Comparison of ENCODE assay signal across 8 cellular contexts in the genomic region with DNA sequence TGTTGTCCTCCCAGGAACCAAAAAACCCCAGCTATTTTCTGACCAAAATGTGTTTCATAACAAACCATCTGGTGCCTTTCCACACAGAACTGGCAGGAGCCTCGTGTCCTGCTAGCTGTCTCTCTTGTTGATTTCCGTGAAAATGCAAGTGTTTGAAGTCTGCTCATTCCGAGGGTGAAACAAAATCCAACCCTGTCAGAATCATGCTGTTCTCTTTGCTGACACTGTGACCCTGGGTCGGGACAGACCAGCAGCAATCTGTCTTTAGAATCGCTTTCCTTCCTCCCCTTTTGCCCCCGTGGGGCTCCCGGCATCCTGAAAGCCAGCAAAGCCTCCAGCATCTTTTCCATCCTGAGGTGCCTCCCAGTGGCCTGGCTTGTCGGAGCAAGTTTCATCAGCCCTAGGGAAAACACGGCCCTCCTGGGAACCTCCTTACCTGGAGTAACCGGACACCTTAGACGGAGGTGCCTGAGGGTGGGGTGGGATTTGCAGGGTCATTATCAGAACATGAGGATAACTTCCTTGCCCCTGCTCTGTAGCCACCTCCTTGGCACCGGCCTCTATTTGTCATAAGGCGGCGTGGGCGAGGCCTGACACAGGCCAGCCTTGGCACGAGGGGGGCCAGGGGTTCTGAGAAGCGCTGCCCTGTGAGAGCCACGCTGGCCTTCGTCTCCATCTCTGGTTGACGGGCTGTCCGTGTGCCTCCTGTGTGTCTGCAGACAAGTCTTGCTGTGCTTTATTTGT. TPM values are rescaled to one million over a fixed set of nuclear protein-coding genes. Genes with fewer than 3 reads are reported as not detected.
DNase-seq lines count a peak whose midpoint lies in the region; ATAC-seq and TF ChIP-seq lines count a peak whose summit lies in the region.

No MANE protein-coding gene starts in this region.

- no peak for TF ChIP-seq POLR2A in uterus (IDR thresholded peaks at IDR 0.05)

- H3K9me3 ChIP-seq in HUES6 (ENCODE audit: control insufficient read depth, insufficient read depth, low read depth, low read length) (no peaks in the 10 kb centered on the region), uterus (no peaks in the 10 kb centered on the region)

- no peaks in the 10 kb centered on the region for H3K27me3 ChIP-seq in HUES6 (ENCODE audit: control insufficient read depth, insufficient read depth, low read length)
- H3K27me3 ChIP-seq in layer of hippocampus (ENCODE audit: control insufficient read depth, insufficient read depth, low read length): no peaks in the 10 kb centered on the region
- no peaks in the 10 kb centered on the region for H3K27me3 ChIP-seq in uterus

- ATAC-seq in HG02938 (IDR thresholded peaks at IDR 0.05; ENCODE audit: unreplicated experiment): no peak

- no peaks in the 10 kb centered on the region for H3K27me3 Mint-ChIP-seq in MCF 10A (ENCODE audit: insufficient read depth, unreplicated experiment)

- TF ChIP-seq CTCF in AG04449 (IDR thresholded peaks at IDR 0.05; ENCODE audit: insufficient read depth, low read length, missing control alignments) (peak; percentile 7), MCF 10A (IDR thresholded peaks at IDR 0.05; ENCODE audit: unreplicated experiment) (no peak), uterus (IDR thresholded peaks at IDR 0.05) (peak in 2 of 4 experiments; percentile 10 to 14)

- H3K4me3 Mint-ChIP-seq in MCF 10A (ENCODE audit: unreplicated experiment): peak overlapping the region; percentile 38

- DNase-seq in AG04449 (ENCODE audit: low read depth, low spot score) (no peak), MCF 10A (ENCODE audit: unreplicated experiment) (peak; percentile 97), uterus (peak in 1 of 2 donors; percentile 51), COR-L47 (lab: John Stamatoyannopoulos, UW) (no peak)
- no peak for DNase-seq in stimulated activated CD4-positive, alpha-beta T cell treated with anti-CD3 and anti-CD28 coated beads, Interleukin-2, amount 100 ng/mL, for 24 hours

- H3K4me1 Mint-ChIP-seq in MCF 10A (ENCODE audit: insufficient read depth, unreplicated experiment): peaks cover 26% of the 10 kb centered on the region

- H3K9ac ChIP-seq in HUES6 (ENCODE audit: low read length): peak overlapping the region; percentile 48

- H3K27ac ChIP-seq in HUES6 (ENCODE audit: low read depth, low read length) (peak overlapping the region; percentile 71; the same call in 1 of the 2 replicates), layer of hippocampus (ENCODE audit: low read depth, low read length) (peak overlapping the region; percentile 99), uterus (peak overlapping the region; percentile 87 to 93)

- TSS peak; percentile 29 for BruUV-seq in MCF 10A (replicated peaks; lab: Mats Ljungman, UMichigan)

- intact Hi-C loops in MCF 10A (cut with micrococcal nuclease): no loop called here
- intact Hi-C loops in uterus (cut with DNase I; ENCODE audit: low total_unique reads): no loop called here

- H3K36me3 ChIP-seq in HUES6 (ENCODE audit: control insufficient read depth, insufficient read depth, low read length) (peaks cover 10% of the 10 kb centered on the region), uterus (no peaks in the 10 kb centered on the region)

- H3K4me3 ChIP-seq in AG04449 (ENCODE audit: low read depth, low read length) (no peak overlapping the region), HUES6 (ENCODE audit: low read depth, low read length) (no peak overlapping the region), uterus (no peak overlapping the region)

- POLR2A ChIA-PET in AG04449 (lab: Yijun Ruan, JAX): no interaction called here
- POLR2A ChIA-PET in MCF 10A (lab: Yijun Ruan, JAX): interaction anchor here (0.9 to 1.0 kb wide), 3 partner anchors 11 to 251 kb away, joined by 3 to 8 read pairs (median 3); a partner anchor contains a TSS

- H3K36me3 Mint-ChIP-seq in MCF 10A (ENCODE audit: insufficient read depth, unreplicated experiment): peaks cover 12% of the 10 kb centered on the region

- H3K4me1 ChIP-seq in HUES6 (ENCODE audit: control insufficient read depth, insufficient read depth, low read length) (peaks cover 66% of the 10 kb centered on the region), uterus (peaks cover 9 to 12% of the 10 kb centered on the region in 2 donors)

- H3K27ac Mint-ChIP-seq in MCF 10A (ENCODE audit: low read depth, unreplicated experiment): peak overlapping the region; percentile 49

- CTCF ChIA-PET in AG04449 (lab: Yijun Ruan, JAX) (interaction anchor here (1.3 to 6.6 kb wide), 8 partner anchors 9 to 243 kb away, joined by 4 to 59 read pairs (median 5); no protein-coding TSS in a partner anchor), MCF 10A (lab: Yijun Ruan, JAX) (interaction anchor here (0.6 to 2.7 kb wide), 5 partner anchors 19 to 228 kb away, joined by 4 to 8 read pairs (median 5); no protein-coding TSS in a partner anchor)

- no peaks in the 10 kb centered on the region for H3K9me3 Mint-ChIP-seq in MCF 10A (ENCODE audit: unreplicated experiment)

RNA-seq across cellular contexts. Expression of a gene that starts 24.9 kb away (rescaled TPM):
- total RNA-seq in MCF 10A (2022) (10.3 and 14.0 TPM in 2 replicates), uterus (10 to 100 TPM in 1 of 4 donors, 1 to 10 TPM in 3; 1.2 to 26.6 (median 7.7) TPM)

RNA-seq across cellular contexts. Expression of a gene that starts 48.3 kb away (rescaled TPM):
- total RNA-seq in MCF 10A (2022) (not detected in 2 replicates), uterus (10 to 100 TPM in 1 of 4 donors, 1 to 10 TPM in 3; 5.0 to 31.1 (median 7.9) TPM)
